14 cellular contexts compared by ENCODE assay signal in genomic region chr2:33791625-33792024, GRCh38.
DNase-seq lines count a peak whose midpoint lies in the region; ATAC-seq, FAIRE-seq and TF ChIP-seq lines count a peak whose summit lies in the region.
"Had no signal": no experiment of that assay in that cellular context is flagged by ENCODE, and none has a peak within 500 bp of the region (broad histone marks: within the 10 kb centered on the region; RNA-seq: fewer than 3 reads in every experiment).

No MANE protein-coding gene starts in this region.

- H3K9me3 ChIP-seq in pancreas: no peaks in the 10 kb centered on the region
- H3K9me3 ChIP-seq: body of pancreas, Caco-2 had no signal

- H3K9me3 Mint-ChIP-seq in HFFc6: peaks cover 24% of the 10 kb centered on the region

- FAIRE-seq in pancreas (lab: Jason Lieb, UNC): no peak

- H3K36me3 Mint-ChIP-seq in HFFc6 (ENCODE audit: low read depth): no peaks in the 10 kb centered on the region; the same call in 1 of the 2 replicates

- TF ChIP-seq CTCF in HFFc6 (IDR thresholded peaks at IDR 0.05): no peak
- no peak for TF ChIP-seq CTCF in foreskin keratinocyte (conservative IDR thresholded peaks at IDR 0.05)
- no peak for TF ChIP-seq CTCF in pancreas (IDR thresholded peaks at IDR 0.05)

- 72 to 82% methylated on average over 3 of the region's 3 CpGs for WGBS in pancreas, 2 donors

- no peak overlapping the region for H3K4me3 Mint-ChIP-seq in HFFc6
- H3K4me3 Mint-ChIP-seq: endodermal cell; naive thymus-derived CD4-positive, alpha-beta T cell had no signal

- H3K27me3 ChIP-seq in foreskin keratinocyte: no peaks in the 10 kb centered on the region
- no peaks in the 10 kb centered on the region for H3K27me3 ChIP-seq in pancreas
- H3K27me3 ChIP-seq: body of pancreas, hepatocyte had no signal

- H3K27me3 Mint-ChIP-seq in HFFc6 (ENCODE audit: insufficient read depth): no peaks in the 10 kb centered on the region

- no peaks in the 10 kb centered on the region; the same call in 1 of the 2 replicates for H3K4me1 Mint-ChIP-seq in HFFc6 (ENCODE audit: low read depth)
- H3K4me1 Mint-ChIP-seq: endodermal cell; naive thymus-derived CD4-positive, alpha-beta T cell had no signal

- H3K27ac ChIP-seq in foreskin keratinocyte (no peak overlapping the region), pancreas (no peak overlapping the region)
- H3K27ac ChIP-seq: body of pancreas, hepatocyte, SK-N-MC had no signal

- H3K36me3 ChIP-seq in pancreas: no peaks in the 10 kb centered on the region

- DNase-seq in HFFc6 (peak; percentile 62), amniotic epithelial cell (ENCODE audit: low read depth) (peak; percentile 0), foreskin keratinocyte (peak; percentile 5 to 35), pancreas (no peak), left ventricle myocardium superior (no peak), DMS53 (lab: John Stamatoyannopoulos, UW) (no peak), Right ventricle myocardium superior (no peak)
- DNase-seq: body of pancreas; Caco-2; endodermal cell; naive thymus-derived CD4-positive, alpha-beta T cell; stimulated activated CD4-positive, alpha-beta T cell treated with anti-CD3 and anti-CD28 coated beads, Interleukin-2, amount 100 ng/mL, for 24 hours had no signal

- ATAC-seq in foreskin keratinocyte: no peak
- no peak for ATAC-seq in pancreas
- no peak for ATAC-seq in left ventricle myocardium superior
- ATAC-seq in Right ventricle myocardium superior (ENCODE audit: poor library complexity): no peak
- ATAC-seq: body of pancreas; naive thymus-derived CD4-positive, alpha-beta T cell had no signal

- H3K27ac Mint-ChIP-seq in HFFc6: no peak overlapping the region
- H3K27ac Mint-ChIP-seq: endodermal cell; naive thymus-derived CD4-positive, alpha-beta T cell had no signal

- intact Hi-C loops in pancreas (cut with DNase I): no loop called here
- intact Hi-C loops in left ventricle myocardium superior (cut with micrococcal nuclease): no loop called here
- intact Hi-C loops in Right ventricle myocardium superior (cut with DNase I): no loop called here

- H3K4me1 ChIP-seq in foreskin keratinocyte (no peaks in the 10 kb centered on the region), pancreas (no peaks in the 10 kb centered on the region)
- H3K4me1 ChIP-seq: body of pancreas, Caco-2 had no signal

- no peak overlapping the region for H3K4me3 ChIP-seq in pancreas
- H3K4me3 ChIP-seq: body of pancreas, hepatocyte, SK-N-MC had no signal

Comparison
In these comparisons a context has a peak if more than half of its experiments do, and no peak if none do; other contexts are left out.
1. DNase-seq: peak in HFFc6 (single experiment), amniotic epithelial cell (single experiment) and foreskin keratinocyte (2 of 2); none in pancreas (0 of 6), left ventricle myocardium superior (single experiment), DMS53 (single experiment) and Right ventricle myocardium superior (single experiment).